In genomic region chr9:108956098-108956533, GRCh38 we compare ENCODE assay signal across 13 cellular contexts.
"Had no signal": no experiment of that assay in that cellular context is flagged by ENCODE, and none has a peak within 500 bp of the region (broad histone marks: within the 10 kb centered on the region; RNA-seq: fewer than 3 reads in every experiment).

No MANE protein-coding gene starts in this region.

- H3K4me1 ChIP-seq: colonic mucosa, testis had no signal

- H3K36me3 ChIP-seq: colonic mucosa had no signal

- H3K9me3 ChIP-seq: colonic mucosa, heart left ventricle, testis had no signal

- H3K4me3 ChIP-seq: colonic mucosa, heart left ventricle, skin epidermis, testis had no signal

- H3K27me3 ChIP-seq: colonic mucosa, heart left ventricle, testis had no signal

- ATAC-seq: activated CD8-positive, alpha-beta T cell treated with anti-CD3 and anti-CD28 coated beads, Interleukin-2, amount 10 ng/mL, durations not matched to agents 7 days and 5 days; left ventricle myocardium superior had no signal

- H3K27ac ChIP-seq: colonic mucosa, skin epidermis, testis had no signal

- DNase-seq: activated CD4-positive, alpha-beta T cell treated with anti-CD3 and anti-CD28 coated beads for 4 hours; activated CD8-positive, alpha-beta memory T cell treated with anti-CD3 and anti-CD28 coated beads, Interleukin-2, amount 50 U/mL, for 48 hours; activated CD8-positive, alpha-beta T cell treated with anti-CD3 and anti-CD28 coated beads, Interleukin-2, amount 10 ng/mL, durations not matched to agents 7 days and 5 days; activated naive CD4-positive, alpha-beta T cell; colonic mucosa; heart left ventricle; left ventricle myocardium superior; mesenchymal stem cell; nephron progenitor cell; stimulated activated CD4-positive, alpha-beta T cell treated with anti-CD3 and anti-CD28 coated beads, Interleukin-4, amount 100 ng/mL, for 4 hours; stimulated activated naive CD8-positive, alpha-beta T cell treated with anti-CD3 and anti-CD28 coated beads, Interleukin-15, amount 100 ng/mL, for 72 hours; testis had no signal
